In genomic region chr7:117193564-117193963, GRCh38 we compare ENCODE assay signal across 1 cellular context.
TF ChIP-seq lines count a peak whose summit lies in the region.

No MANE protein-coding gene starts in this region.

TF ChIP-seq in SK-N-SH, 30 proteins besides CTCF, POLR2A, EP300 and RAD21 (continued from another document):
- TF ChIP-seq, protein P1, sequence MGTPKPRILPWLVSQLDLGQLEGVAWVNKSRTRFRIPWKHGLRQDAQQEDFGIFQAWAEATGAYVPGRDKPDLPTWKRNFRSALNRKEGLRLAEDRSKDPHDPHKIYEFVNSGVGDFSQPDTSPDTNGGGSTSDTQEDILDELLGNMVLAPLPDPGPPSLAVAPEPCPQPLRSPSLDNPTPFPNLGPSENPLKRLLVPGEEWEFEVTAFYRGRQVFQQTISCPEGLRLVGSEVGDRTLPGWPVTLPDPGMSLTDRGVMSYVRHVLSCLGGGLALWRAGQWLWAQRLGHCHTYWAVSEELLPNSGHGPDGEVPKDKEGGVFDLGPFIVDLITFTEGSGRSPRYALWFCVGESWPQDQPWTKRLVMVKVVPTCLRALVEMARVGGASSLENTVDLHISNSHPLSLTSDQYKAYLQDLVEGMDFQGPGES (IDR thresholded peaks at IDR 0.05; ENCODE audit: low read depth, low read length), result no peak
- TF ChIP-seq RFX5 (IDR thresholded peaks at IDR 0.05; ENCODE audit: low read length) (no peak), MEF2A (IDR thresholded peaks at IDR 0.05; ENCODE audit: borderline replicate concordance, low read depth) (no peak), CHD2 (IDR thresholded peaks at IDR 0.05; ENCODE audit: low read length, partially characterized antibody) (no peak), GATA2 (CRISPR knock-in tag; IDR thresholded peaks at IDR 0.05) (no peak), YY1 (IDR thresholded peaks at IDR 0.05; ENCODE audit: low read depth) (no peak), USF2 (IDR thresholded peaks at IDR 0.05; ENCODE audit: borderline replicate concordance, low read depth, low read length) (no peak), REST (IDR thresholded peaks at IDR 0.05; ENCODE audit: low read depth, low read length) (no peak), POLR2AphosphoS5 (IDR thresholded peaks at IDR 0.05; ENCODE audit: low read depth, low read length) (no peak), TEAD4 (IDR thresholded peaks at IDR 0.05; ENCODE audit: borderline replicate concordance, insufficient read depth) (no peak), TCF12 (IDR thresholded peaks at IDR 0.05) (no peak)
- TF ChIP-seq, protein P2, sequence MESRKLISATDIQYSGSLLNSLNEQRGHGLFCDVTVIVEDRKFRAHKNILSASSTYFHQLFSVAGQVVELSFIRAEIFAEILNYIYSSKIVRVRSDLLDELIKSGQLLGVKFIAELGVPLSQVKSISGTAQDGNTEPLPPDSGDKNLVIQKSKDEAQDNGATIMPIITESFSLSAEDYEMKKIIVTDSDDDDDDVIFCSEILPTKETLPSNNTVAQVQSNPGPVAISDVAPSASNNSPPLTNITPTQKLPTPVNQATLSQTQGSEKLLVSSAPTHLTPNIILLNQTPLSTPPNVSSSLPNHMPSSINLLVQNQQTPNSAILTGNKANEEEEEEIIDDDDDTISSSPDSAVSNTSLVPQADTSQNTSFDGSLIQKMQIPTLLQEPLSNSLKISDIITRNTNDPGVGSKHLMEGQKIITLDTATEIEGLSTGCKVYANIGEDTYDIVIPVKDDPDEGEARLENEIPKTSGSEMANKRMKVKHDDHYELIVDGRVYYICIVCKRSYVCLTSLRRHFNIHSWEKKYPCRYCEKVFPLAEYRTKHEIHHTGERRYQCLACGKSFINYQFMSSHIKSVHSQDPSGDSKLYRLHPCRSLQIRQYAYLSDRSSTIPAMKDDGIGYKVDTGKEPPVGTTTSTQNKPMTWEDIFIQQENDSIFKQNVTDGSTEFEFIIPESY (IDR thresholded peaks at IDR 0.05; ENCODE audit: borderline replicate concordance, low read depth), result no peak
